8 cellular contexts compared by ENCODE assay signal in genomic region chr12:108884116-108885012, GRCh38. TPM values are rescaled to one million over a fixed set of nuclear protein-coding genes. Genes with fewer than 3 reads are reported as not detected.
DNase-seq lines count a peak whose midpoint lies in the region; ATAC-seq and TF ChIP-seq lines count a peak whose summit lies in the region.

No MANE protein-coding gene starts in this region.

- ATAC-seq in HCT116 = peak; percentile 87
- ATAC-seq in heart right ventricle = peak in 7 of 8 donors; percentile 44 to 61 (median 51)
- no peak for ATAC-seq in GM18858 (IDR thresholded peaks at IDR 0.05; ENCODE audit: unreplicated experiment)

- no peak overlapping the region for H3K4me2 ChIP-seq in HCT116 (ENCODE audit: low read length)

- no peak for TF ChIP-seq POLR2A in HCT116 (IDR thresholded peaks at IDR 0.05; ENCODE audit: borderline replicate concordance, extremely low read depth, insufficient read depth, insufficient read length)

- H3K36me3 ChIP-seq in HCT116 (ENCODE audit: control insufficient read depth in 1 of 2, insufficient read depth in 2 of 2, low read length in 2 of 2) = no peaks in the 10 kb centered on the region
- H3K36me3 ChIP-seq in heart right ventricle = no peaks in the 10 kb centered on the region

- no peak overlapping the region for H3K9ac ChIP-seq in HCT116 (ENCODE audit: low read length)

- H3K27ac ChIP-seq in HCT116 (ENCODE audit: low read depth, low read length) (no peak overlapping the region), heart right ventricle (no peak overlapping the region)

- H3K27me3 ChIP-seq in HCT116 (ENCODE audit: insufficient read depth, low read length) (no peaks in the 10 kb centered on the region), heart right ventricle (no peaks in the 10 kb centered on the region)

- intact Hi-C loops in HCT116 (cut with micrococcal nuclease) = loop anchor here (2.0 kb wide), 2 partner anchors 66 to 208 kb away; partner anchors contain the start of gene ALKBH2
- intact Hi-C loops in heart right ventricle (cut with DNase I) = loop anchor here in 2 of 10 donors (10.0 kb wide), 1 partner anchor 210 kb away; the partner anchor contains the start of genes ALKBH2 (in 2 of the 2) and UNG (in 2 of the 2)

- H3K4me1 ChIP-seq in HCT116 (ENCODE audit: control insufficient read depth in 1 of 2, insufficient read depth in 2 of 2, low read length in 2 of 2) = peaks cover 0 to 6% of the 10 kb centered on the region in 2 experiments; a peak in 1 of 4 replicates
- peaks cover 0 to 11% (median 0%) of the 10 kb centered on the region in 9 donors for H3K4me1 ChIP-seq in heart right ventricle

- no peaks in the 10 kb centered on the region for H3K9me2 ChIP-seq in HCT116 (ENCODE audit: insufficient read depth)

- RAD21 ChIA-PET in HCT116 (lab: Charles Lee; ENCODE audit: low non-redundant PET in 1 of 2, low total read pairs in 2 of 2, uncharacterized antibody in 2 of 2, unreplicated experiment in 2 of 2) = no interaction called here

- TF ChIP-seq RAD21 in HCT116 (IDR thresholded peaks at IDR 0.05; ENCODE audit: low read depth) = peak; percentile 49

- no peak overlapping the region for H2AFZ ChIP-seq in HCT116 (ENCODE audit: low read depth, low read length, poor library complexity, severe bottlenecking)

- BruUV-seq in HCT116 (replicated peaks; lab: Mats Ljungman, UMichigan) = no TSS peak

- TF ChIP-seq CTCF in AG09319 (IDR thresholded peaks at IDR 0.05; ENCODE audit: low read depth, low read length) = peak; percentile 43
- TF ChIP-seq CTCF in HCT116 (IDR thresholded peaks at IDR 0.05 in 2 of 3, conservative IDR thresholded peaks at IDR 0.05 in 1 of 3; ENCODE audit: borderline replicate concordance in 1 of 3, insufficient read depth in 1 of 3, low read depth in 2 of 3, low read length in 2 of 3) = peak; percentile 43 to 83 (median 81); a peak in 5 of 6 replicates
- peak; percentile 11 to 68 (median 54) for TF ChIP-seq CTCF in heart right ventricle (IDR thresholded peaks at IDR 0.05)

- DNase-seq in AG09319 (ENCODE audit: extremely low read depth, low read depth) (no peak), HCT116 (ENCODE audit: low read depth, low spot score) (peak; percentile 39), SIG-M5 (lab: John Stamatoyannopoulos, UW) (peak; percentile 24), heart right ventricle (peak; percentile 36 to 38), mesenteric fat pad (ENCODE audit: low spot score) (no peak)
- DNase-seq in activated effector memory CD4-positive, alpha-beta T cell treated with anti-CD3 and anti-CD28 coated beads, Interleukin-2, amount 50 U/mL, for 16 hours = peak; percentile 87
- peak; percentile 52 to 54 for DNase-seq in stimulated activated CD4-positive, alpha-beta T cell treated with anti-CD3 and anti-CD28 coated beads, Interleukin-1b, Interleukin-23, amount 100 ng/mL, for 4 hours (ENCODE audit: low read depth in 2 of 2)

- no peaks in the 10 kb centered on the region for H4K20me1 ChIP-seq in HCT116 (ENCODE audit: insufficient read depth)

- POLR2A ChIA-PET in HCT116 (lab: Charles Lee) = no interaction called here

- CTCF ChIA-PET in HCT116 (lab: Charles Lee) = interaction anchor here (1.0 to 1.8 kb wide), 2 partner anchors 13 to 65 kb away, joined by 3 read pairs; no protein-coding TSS in a partner anchor

- no peak overlapping the region for H3K4me3 ChIP-seq in HCT116 (replicated peaks in 1 of 2; ENCODE audit: low read depth in 1 of 2, low read length in 2 of 2)
- H3K4me3 ChIP-seq in heart right ventricle = no peak overlapping the region

- 58 to 60% methylated on average over 16 of the region's 16 CpGs for WGBS in heart right ventricle, 2 donors

- H3K9me3 ChIP-seq in HCT116 (ENCODE audit: control insufficient read depth in 1 of 2, insufficient read depth in 1 of 2, low read depth in 1 of 2, low read length in 2 of 2) (no peaks in the 10 kb centered on the region), heart right ventricle (no peaks in the 10 kb centered on the region)

- no peaks in the 10 kb centered on the region for H3K79me2 ChIP-seq in HCT116 (ENCODE audit: insufficient read depth, low read length)

TF ChIP-seq in HCT116, 20 proteins besides CTCF, POLR2A, EP300 and RAD21:
- TF ChIP-seq ZBTB33 (IDR thresholded peaks at IDR 0.05; ENCODE audit: extremely low read depth, insufficient replicate concordance, low read length) = no peak
- TF ChIP-seq FOSL1 (IDR thresholded peaks at IDR 0.05; ENCODE audit: low read depth) = no peak
- TF ChIP-seq SP1 (IDR thresholded peaks at IDR 0.05; ENCODE audit: low read depth) = no peak
- no peak for TF ChIP-seq CBX3 (IDR thresholded peaks at IDR 0.05; ENCODE audit: low read depth)
- TF ChIP-seq POLR2AphosphoS5 (IDR thresholded peaks at IDR 0.05; ENCODE audit: low read depth, low read length) = no peak
- TF ChIP-seq ATF3 (IDR thresholded peaks at IDR 0.05) = no peak
- no peak for TF ChIP-seq ELF1 (IDR thresholded peaks at IDR 0.05; ENCODE audit: borderline replicate concordance, low read depth)
- no peak for TF ChIP-seq YY1 (IDR thresholded peaks at IDR 0.05; ENCODE audit: extremely low read depth, insufficient replicate concordance, low read depth, low read length)
- TF ChIP-seq MAX (IDR thresholded peaks at IDR 0.05) = no peak
- no peak for TF ChIP-seq REST (IDR thresholded peaks at IDR 0.05; ENCODE audit: low read depth)
- no peak for TF ChIP-seq EZH2 (IDR thresholded peaks at IDR 0.05)
- TF ChIP-seq JUND (IDR thresholded peaks at IDR 0.05) = no peak
- no peak for TF ChIP-seq SIN3A (IDR thresholded peaks at IDR 0.05; ENCODE audit: low read depth)
- TF ChIP-seq ZNF274 (IDR thresholded peaks at IDR 0.05; ENCODE audit: low read depth, low read length) = no peak
- TF ChIP-seq ZFX (IDR thresholded peaks at IDR 0.05) = no peak

RNA-seq across cellular contexts. Expression of gene DAO, which starts 4.5 kb away (rescaled TPM):
- total RNA-seq in HCT116 (2021; ENCODE audit: unreplicated experiment) (not detected), heart right ventricle (not detected), mesenteric fat pad (not detected)
- not detected in 2 replicates for polyA plus RNA-seq in HCT116 (2012)
- polyA plus RNA-seq in heart right ventricle = not detected

RNA-seq across cellular contexts. Expression of gene SSH1, which starts 27.0 kb away (rescaled TPM):
- 83.3 TPM for total RNA-seq in HCT116 (2021; ENCODE audit: unreplicated experiment)
- polyA plus RNA-seq in HCT116 (2012) = 35.7 and 37.1 TPM in 2 replicates
- total RNA-seq in heart right ventricle = 10 to 100 TPM; 28.4 to 48.7 (median 35.1) TPM
- 1 to 10 TPM; 4.2 to 7.5 TPM for polyA plus RNA-seq in heart right ventricle
- total RNA-seq in mesenteric fat pad = 63.2 TPM

Comparison
In these comparisons a context has a peak if more than half of its experiments do, and no peak if none do; other contexts are left out.
1. DNase-seq: peak in HCT116 (single experiment), SIG-M5 (single experiment), activated effector memory CD4-positive, alpha-beta T cell treated with anti-CD3 and anti-CD28 coated beads, Interleukin-2, amount 50 U/mL, for 16 hours (single experiment), heart right ventricle (2 of 2) and stimulated activated CD4-positive, alpha-beta T cell treated with anti-CD3 and anti-CD28 coated beads, Interleukin-1b, Interleukin-23, amount 100 ng/mL, for 4 hours (2 of 2); none in AG09319 (single experiment) and mesenteric fat pad (single experiment).
2. Peak in every context shown above with its lines, with median percentiles within 50 percentile points of each other: CTCF ChIP-seq.